8 cellular contexts compared by ENCODE assay signal in the genomic region with DNA sequence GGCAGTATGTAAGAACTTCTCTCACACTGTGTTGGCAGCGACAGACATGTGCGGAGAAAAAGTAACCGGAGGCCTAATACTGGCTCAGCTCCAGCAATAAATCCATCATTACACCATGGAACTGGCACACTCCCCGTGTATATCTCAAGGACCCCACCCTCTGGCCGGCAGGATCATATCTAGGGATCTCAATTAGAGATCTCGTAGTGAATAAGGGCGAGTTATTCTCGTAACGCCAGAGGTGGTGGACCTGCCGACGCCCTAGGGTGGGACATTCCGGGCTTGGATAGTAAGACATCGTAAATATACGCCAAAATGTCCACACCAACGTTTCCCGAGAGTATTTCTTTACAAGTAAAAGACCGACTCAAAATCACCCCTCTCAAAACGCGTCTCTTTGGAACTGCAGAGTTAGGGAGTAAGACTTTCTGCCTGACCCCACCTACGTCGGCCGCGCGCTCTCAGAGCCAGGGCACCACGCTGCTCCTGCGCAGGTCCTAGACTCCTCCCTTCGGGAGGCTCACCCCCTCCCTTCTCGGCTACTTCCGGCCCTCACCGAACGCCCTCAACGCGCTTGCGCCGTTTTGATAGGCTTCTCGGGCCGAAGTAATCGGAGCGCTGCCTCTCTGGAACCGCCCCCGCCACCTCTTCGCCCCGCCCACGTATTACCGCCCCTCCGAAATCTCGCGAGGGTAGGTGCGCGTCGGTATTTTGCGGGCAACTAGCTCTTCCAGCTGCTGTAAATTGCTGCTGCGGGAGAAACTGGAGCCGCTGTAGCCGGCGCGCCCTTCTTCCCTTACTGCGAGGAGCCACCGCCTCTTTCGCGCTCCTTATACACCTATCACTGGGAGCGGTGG. TPM values are rescaled to one million over a fixed set of nuclear protein-coding genes. Genes with fewer than 3 reads are reported as not detected.
DNase-seq lines count a peak whose midpoint lies in the region; ATAC-seq lines count a peak whose summit lies in the region.

A gene with protein sequence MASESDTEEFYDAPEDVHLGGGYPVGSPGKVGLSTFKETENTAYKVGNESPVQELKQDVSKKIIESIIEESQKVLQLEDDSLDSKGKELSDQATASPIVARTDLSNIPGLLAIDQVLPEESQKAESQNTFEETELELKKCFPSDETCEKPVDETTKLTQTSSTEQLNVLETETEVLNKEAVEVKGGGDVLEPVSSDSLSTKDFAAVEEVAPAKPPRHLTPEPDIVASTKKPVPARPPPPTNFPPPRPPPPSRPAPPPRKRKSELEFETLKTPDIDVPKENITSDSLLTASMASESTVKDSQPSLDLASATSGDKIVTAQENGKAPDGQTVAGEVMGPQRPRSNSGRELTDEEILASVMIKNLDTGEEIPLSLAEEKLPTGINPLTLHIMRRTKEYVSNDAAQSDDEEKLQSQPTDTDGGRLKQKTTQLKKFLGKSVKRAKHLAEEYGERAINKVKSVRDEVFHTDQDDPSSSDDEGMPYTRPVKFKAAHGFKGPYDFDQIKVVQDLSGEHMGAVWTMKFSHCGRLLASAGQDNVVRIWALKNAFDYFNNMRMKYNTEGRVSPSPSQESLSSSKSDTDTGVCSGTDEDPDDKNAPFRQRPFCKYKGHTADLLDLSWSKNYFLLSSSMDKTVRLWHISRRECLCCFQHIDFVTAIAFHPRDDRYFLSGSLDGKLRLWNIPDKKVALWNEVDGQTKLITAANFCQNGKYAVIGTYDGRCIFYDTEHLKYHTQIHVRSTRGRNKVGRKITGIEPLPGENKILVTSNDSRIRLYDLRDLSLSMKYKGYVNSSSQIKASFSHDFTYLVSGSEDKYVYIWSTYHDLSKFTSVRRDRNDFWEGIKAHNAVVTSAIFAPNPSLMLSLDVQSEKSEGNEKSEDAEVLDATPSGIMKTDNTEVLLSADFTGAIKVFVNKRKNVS (plus strand): TSS at position 706 of the 857 bp plus-strand sequence. CDS start 398 bp downstream, outside the sequence.

- peak within 1 kb of the TSS; percentile 80 for H3K4me3 ChIP-seq in GM08714 (ENCODE audit: low read length)

- H3K27ac Mint-ChIP-seq in activated naive CD4-positive, alpha-beta T cell treated with anti-CD3 and anti-CD28 coated beads, Interleukin-2, amount 50 U/mL, for 72 hours, result peak within 1 kb of the TSS; percentile 99

- DNase-seq in NCI-H1092 treated with DMSO at 0.1 percent for 48 hours (lab: John Stamatoyannopoulos, UW) (peak; percentile 96), SKM-1 (lab: John Stamatoyannopoulos, UW; ENCODE audit: unreplicated experiment) (peak; percentile 66), globus pallidus (ENCODE audit: low spot score) (peak; percentile 93), occipital lobe (lab: John Stamatoyannopoulos, UW) (peak; percentile 86)
- DNase-seq in activated naive CD4-positive, alpha-beta T cell treated with anti-CD3 and anti-CD28 coated beads, Interleukin-2, amount 50 U/mL, for 72 hours (ENCODE audit: low spot score in 2 of 2), result peak; percentile 86 to 94

- H3K27ac ChIP-seq in temporal lobe (ENCODE audit: low read depth, low read length), result peak within 1 kb of the TSS; percentile 82

- ATAC-seq in HG02610 (IDR thresholded peaks at IDR 0.05; ENCODE audit: unreplicated experiment), result peak; percentile 88
- ATAC-seq in activated naive CD4-positive, alpha-beta T cell treated with anti-CD3 and anti-CD28 coated beads, Interleukin-2, amount 50 U/mL, for 72 hours, result peak; percentile 93 to 94

- no peaks in the 10 kb centered on the region for H3K36me3 Mint-ChIP-seq in activated naive CD4-positive, alpha-beta T cell treated with anti-CD3 and anti-CD28 coated beads, Interleukin-2, amount 50 U/mL, for 72 hours

- no peaks in the 10 kb centered on the region for H3K9me3 Mint-ChIP-seq in activated naive CD4-positive, alpha-beta T cell treated with anti-CD3 and anti-CD28 coated beads, Interleukin-2, amount 50 U/mL, for 72 hours

RNA-seq across cellular contexts. Expression of the gene that starts here (rescaled TPM):
- 1 to 10 TPM; 8.0 TPM for total RNA-seq in activated naive CD4-positive, alpha-beta T cell treated with anti-CD3 and anti-CD28 coated beads, Interleukin-2, amount 50 U/mL, for 72 hours
- total RNA-seq in occipital lobe, result 34.6 TPM
- 28.0 TPM for total RNA-seq in temporal lobe

Comparison
In these comparisons a context has a peak if more than half of its experiments do, and no peak if none do; other contexts are left out.
1. Peak in every context shown above with its lines: DNase-seq, ATAC-seq, H3K4me3 ChIP-seq and H3K27ac ChIP-seq.